Comparison of ENCODE assay signal across 10 cellular contexts in genomic region chr1:1799716-1800115, GRCh38. TPM values are rescaled to one million over a fixed set of nuclear protein-coding genes. Genes with fewer than 3 reads are reported as not detected.
A peak's percentile ranks its signal among the peaks of the same experiment; 100 is the strongest.
DNase-seq lines count a peak whose midpoint lies in the region; ATAC-seq, FAIRE-seq and TF ChIP-seq lines count a peak whose summit lies in the region.
"Had no signal": no experiment of that assay in that cellular context is flagged by ENCODE, and none has a peak within 500 bp of the region (broad histone marks: within the 10 kb centered on the region; RNA-seq: fewer than 3 reads in every experiment).

No MANE protein-coding gene starts in this region.

- H3K4me1 ChIP-seq in BE2C = no peaks in the 10 kb centered on the region

- peak; percentile 87 for FAIRE-seq in GM18507 (lab: Jason Lieb, UNC)

- no peaks in the 10 kb centered on the region for H3K9me3 ChIP-seq in BE2C
- no peaks in the 10 kb centered on the region for H3K9me3 ChIP-seq in MG63
- H3K9me3 ChIP-seq: SK-N-SH had no signal

- peak; percentile 54 for ATAC-seq in GM21526 (IDR thresholded peaks at IDR 0.05; ENCODE audit: low FRiP score, unreplicated experiment)
- ATAC-seq in HG03442 (IDR thresholded peaks at IDR 0.05; ENCODE audit: unreplicated experiment) = peak; percentile 57

- no peak for TF ChIP-seq CTCF in BE2C (IDR thresholded peaks at IDR 0.05; ENCODE audit: low read depth, low read length)

- peaks cover 94% of the 10 kb centered on the region for H3K36me3 ChIP-seq in BE2C
- H3K36me3 ChIP-seq in MG63 = peaks cover 95% of the 10 kb centered on the region

- H3K4me3 ChIP-seq in BE2C (ENCODE audit: low read depth, low read length) (no peak overlapping the region), MG63 (no peak overlapping the region)
- H3K4me3 ChIP-seq: hepatocyte had no signal

- peak; percentile 67 for DNase-seq in GM18507 (ENCODE audit: extremely low spot score, insufficient read length, low read depth)
- peak; percentile 59 for DNase-seq in myocyte (ENCODE audit: low read depth)
- DNase-seq in BE2C = no peak
- no peak for DNase-seq in MG63
- no peak for DNase-seq in NCI-H2107 treated with DMSO at 0.1 percent for 48 hours (lab: John Stamatoyannopoulos, UW; ENCODE audit: unreplicated experiment)
- no peak for DNase-seq in SW480 (ENCODE audit: low spot score)
- DNase-seq: SK-N-SH had no signal

- H3K27me3 ChIP-seq in BE2C (no peaks in the 10 kb centered on the region), MG63 (no peaks in the 10 kb centered on the region)
- H3K27me3 ChIP-seq: hepatocyte had no signal

RNA-seq across cellular contexts. Expression of gene NADK, which starts 21.4 kb away (rescaled TPM):
- 36.6 and 39.6 TPM in 2 replicates for total RNA-seq in myocyte
- 49.4 TPM for polyA plus RNA-seq in myocyte (2012)
- polyA plus RNA-seq in BE2C (2012; ENCODE audit: insufficient read depth, insufficient read length, low read depth) = 166 TPM
- 37.8 and 61.4 TPM in 2 replicates for total RNA-seq in MG63 (2014; rRNA removed; shearing (Covaris generic); ENCODE audit: low replicate concordance)

Comparison
In these comparisons a context has a peak if more than half of its experiments do, and no peak if none do; other contexts are left out.
1. DNase-seq: peak in GM18507 (single experiment) and myocyte (single experiment); none in BE2C (single experiment), MG63 (single experiment), NCI-H2107 treated with DMSO at 0.1 percent for 48 hours (single experiment) and SW480 (single experiment).